ENCODE assay signal across 3 cellular contexts in genomic region chr2:96019909-96020590, GRCh38. TPM values are rescaled to one million over a fixed set of nuclear protein-coding genes. Genes with fewer than 3 reads are reported as not detected.
"Had no signal": no experiment of that assay in that cellular context is flagged by ENCODE, and none has a peak within 500 bp of the region (broad histone marks: within the 10 kb centered on the region; RNA-seq: fewer than 3 reads in every experiment).

No MANE protein-coding gene starts in this region.

RNA-seq across cellular contexts. Expression of gene GPAT2, which starts 14.7 kb away (rescaled TPM):
- total RNA-seq: mesothelial cell of epicardium, osteocyte, progenitor cell of endocrine pancreas had no signal
